ENCODE assay signal across 24 cellular contexts in the genomic region with DNA sequence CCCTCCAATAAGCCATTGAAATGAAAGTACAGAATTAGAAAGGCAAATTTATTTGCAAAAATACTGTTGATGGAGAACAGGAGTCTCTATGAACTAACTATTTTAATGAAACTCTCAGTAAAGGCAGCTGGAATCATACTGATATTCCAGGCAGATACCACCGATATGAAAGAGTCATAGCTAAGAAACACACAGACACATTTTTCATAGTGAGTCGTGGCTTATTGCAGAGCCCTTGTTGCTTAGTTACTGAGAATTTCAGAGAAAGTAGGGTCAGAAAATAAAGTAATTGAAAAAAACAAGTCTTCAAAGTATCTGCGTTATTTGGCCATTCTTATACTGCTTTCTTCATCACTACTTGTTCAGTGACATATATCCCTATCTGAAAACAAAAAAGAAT.
"Had no signal": no experiment of that assay in that cellular context is flagged by ENCODE, and none has a peak within 500 bp of the region (broad histone marks: within the 10 kb centered on the region; RNA-seq: fewer than 3 reads in every experiment).

No MANE protein-coding gene starts in this region.

- H3K79me2 ChIP-seq: hepatocyte had no signal

- H3K27me3 ChIP-seq: ascending aorta, hepatocyte, upper lobe of left lung had no signal

- H3K36me3 ChIP-seq: ascending aorta, left ventricle myocardium inferior, upper lobe of left lung had no signal

- H3K36me3 Mint-ChIP-seq: activated CD8-positive, alpha-beta memory T cell treated with anti-CD3 and anti-CD28 coated beads, Interleukin-2, amount 10 ng/mL, durations not matched to agents 7 days and 5 days; activated naive CD4-positive, alpha-beta T cell treated with anti-CD3 and anti-CD28 coated beads, Interleukin-2, amount 10 ng/mL, durations not matched to agents 7 days and 5 days; natural killer cell treated with Interleukin-12 subunit alpha and Interleukin-12 subunit beta and Interleukin-15 and Interleukin-18, amount 100 ng/mL, for 72 hours had no signal

- H3K4me2 ChIP-seq: hepatocyte had no signal

- ATAC-seq: activated CD4-positive, CD25-positive, alpha-beta regulatory T cell treated with anti-CD3 and anti-CD28 coated beads, Interleukin-2, amount 50 U/mL, for 24 hours; activated CD8-positive, alpha-beta memory T cell treated with anti-CD3 and anti-CD28 coated beads, Interleukin-2, amount 10 ng/mL, durations not matched to agents 7 days and 5 days; activated CD8-positive, alpha-beta T cell treated with anti-CD3 and anti-CD28 coated beads for 36 hours; activated naive CD8-positive, alpha-beta T cell treated with anti-CD3 and anti-CD28 coated beads, Interleukin-2, amount 50 U/mL, for 24 hours; natural killer cell treated with Interleukin-12 subunit alpha and Interleukin-12 subunit beta and Interleukin-15 and Interleukin-18, amount 100 ng/mL, for 72 hours; stimulated activated naive CD8-positive, alpha-beta T cell treated with anti-CD3 and anti-CD28 coated beads, Interleukin-15, Interleukin-2, amounts not matched to agents 100 U/mL and 50 U/mL, for 24 hours had no signal

- DNase-seq: activated CD4-positive, alpha-beta T cell treated with anti-CD3 and anti-CD28 coated beads, Interleukin-2, amount 10 ng/mL, durations not matched to agents 24 days and 14 days; activated CD8-positive, alpha-beta memory T cell treated with anti-CD3 and anti-CD28 coated beads, Interleukin-2, amount 10 ng/mL, durations not matched to agents 7 days and 5 days; activated CD8-positive, alpha-beta T cell treated with anti-CD3 and anti-CD28 coated beads for 36 hours; activated effector memory CD4-positive, alpha-beta T cell treated with anti-CD3 and anti-CD28 coated beads, Interleukin-2, amount 50 U/mL, for 16 hours; activated naive CD4-positive, alpha-beta T cell treated with anti-CD3 and anti-CD28 coated beads, Interleukin-2, amount 10 ng/mL, durations not matched to agents 7 days and 5 days; activated naive CD8-positive, alpha-beta T cell treated with anti-CD3 and anti-CD28 coated beads, Interleukin-2, amount 50 U/mL, for 24 hours; activated T-cell treated with anti-CD3 and anti-CD28 coated beads for 4 hours; cerebellar nuclear complex; cortex of kidney; effector CD4-positive, alpha-beta T cell; erythroblast; foreskin melanocyte; glutamatergic neuron; left ventricle myocardium inferior; retina; stimulated activated CD4-positive, alpha-beta T cell treated with anti-CD3 and anti-CD28 coated beads, Interleukin-4, amount 100 ng/mL, for 24 hours; stimulated activated naive CD8-positive, alpha-beta T cell treated with anti-CD3 and anti-CD28 coated beads, Interleukin-15, Interleukin-2, amounts not matched to agents 100 U/mL and 50 U/mL, for 24 hours; upper lobe of left lung had no signal

- H3K4me1 ChIP-seq: ascending aorta, left ventricle myocardium inferior, upper lobe of left lung had no signal

- H3K4me3 ChIP-seq: ascending aorta, hepatocyte, left ventricle myocardium inferior, upper lobe of left lung had no signal

- H3K27ac Mint-ChIP-seq: activated CD4-positive, alpha-beta T cell treated with anti-CD3 and anti-CD28 coated beads, Interleukin-2, amount 10 ng/mL, durations not matched to agents 24 days and 14 days; activated CD8-positive, alpha-beta memory T cell treated with anti-CD3 and anti-CD28 coated beads, Interleukin-2, amount 10 ng/mL, durations not matched to agents 7 days and 5 days; activated CD8-positive, alpha-beta T cell treated with anti-CD3 and anti-CD28 coated beads for 36 hours; activated naive CD4-positive, alpha-beta T cell treated with anti-CD3 and anti-CD28 coated beads, Interleukin-2, amount 10 ng/mL, durations not matched to agents 7 days and 5 days; activated naive CD8-positive, alpha-beta T cell treated with anti-CD3 and anti-CD28 coated beads, Interleukin-2, amount 50 U/mL, for 24 hours; natural killer cell treated with Interleukin-12 subunit alpha and Interleukin-12 subunit beta and Interleukin-15 and Interleukin-18, amount 100 ng/mL, for 72 hours; progenitor cell of endocrine pancreas had no signal

- H3K27ac ChIP-seq: ascending aorta, hepatocyte, left ventricle myocardium inferior, upper lobe of left lung, VCaP had no signal

- H3K27me3 Mint-ChIP-seq: activated CD4-positive, alpha-beta T cell treated with anti-CD3 and anti-CD28 coated beads, Interleukin-2, amount 10 ng/mL, durations not matched to agents 24 days and 14 days; activated CD8-positive, alpha-beta memory T cell treated with anti-CD3 and anti-CD28 coated beads, Interleukin-2, amount 10 ng/mL, durations not matched to agents 7 days and 5 days; activated CD8-positive, alpha-beta T cell treated with anti-CD3 and anti-CD28 coated beads for 36 hours; activated naive CD4-positive, alpha-beta T cell treated with anti-CD3 and anti-CD28 coated beads, Interleukin-2, amount 10 ng/mL, durations not matched to agents 7 days and 5 days; activated naive CD8-positive, alpha-beta T cell treated with anti-CD3 and anti-CD28 coated beads, Interleukin-2, amount 50 U/mL, for 24 hours; progenitor cell of endocrine pancreas had no signal

- H3K4me3 Mint-ChIP-seq: activated CD4-positive, alpha-beta T cell treated with anti-CD3 and anti-CD28 coated beads, Interleukin-2, amount 10 ng/mL, durations not matched to agents 24 days and 14 days; activated CD8-positive, alpha-beta memory T cell treated with anti-CD3 and anti-CD28 coated beads, Interleukin-2, amount 10 ng/mL, durations not matched to agents 7 days and 5 days; activated CD8-positive, alpha-beta T cell treated with anti-CD3 and anti-CD28 coated beads for 36 hours; activated naive CD4-positive, alpha-beta T cell treated with anti-CD3 and anti-CD28 coated beads, Interleukin-2, amount 10 ng/mL, durations not matched to agents 7 days and 5 days; activated naive CD8-positive, alpha-beta T cell treated with anti-CD3 and anti-CD28 coated beads, Interleukin-2, amount 50 U/mL, for 24 hours; natural killer cell treated with Interleukin-12 subunit alpha and Interleukin-12 subunit beta and Interleukin-15 and Interleukin-18, amount 100 ng/mL, for 72 hours had no signal

- H3K4me1 Mint-ChIP-seq: activated CD4-positive, alpha-beta T cell treated with anti-CD3 and anti-CD28 coated beads, Interleukin-2, amount 10 ng/mL, durations not matched to agents 24 days and 14 days; activated CD8-positive, alpha-beta memory T cell treated with anti-CD3 and anti-CD28 coated beads, Interleukin-2, amount 10 ng/mL, durations not matched to agents 7 days and 5 days; activated naive CD4-positive, alpha-beta T cell treated with anti-CD3 and anti-CD28 coated beads, Interleukin-2, amount 10 ng/mL, durations not matched to agents 7 days and 5 days; activated naive CD8-positive, alpha-beta T cell treated with anti-CD3 and anti-CD28 coated beads, Interleukin-2, amount 50 U/mL, for 24 hours had no signal

- H2AFZ ChIP-seq: hepatocyte had no signal

- H3K9me3 Mint-ChIP-seq: activated CD4-positive, alpha-beta T cell treated with anti-CD3 and anti-CD28 coated beads, Interleukin-2, amount 10 ng/mL, durations not matched to agents 24 days and 14 days; activated CD8-positive, alpha-beta T cell treated with anti-CD3 and anti-CD28 coated beads for 36 hours; activated naive CD4-positive, alpha-beta T cell treated with anti-CD3 and anti-CD28 coated beads, Interleukin-2, amount 10 ng/mL, durations not matched to agents 7 days and 5 days; natural killer cell treated with Interleukin-12 subunit alpha and Interleukin-12 subunit beta and Interleukin-15 and Interleukin-18, amount 100 ng/mL, for 72 hours had no signal

- H3K9me3 ChIP-seq: ascending aorta, left ventricle myocardium inferior, upper lobe of left lung had no signal
